In the genomic region with DNA sequence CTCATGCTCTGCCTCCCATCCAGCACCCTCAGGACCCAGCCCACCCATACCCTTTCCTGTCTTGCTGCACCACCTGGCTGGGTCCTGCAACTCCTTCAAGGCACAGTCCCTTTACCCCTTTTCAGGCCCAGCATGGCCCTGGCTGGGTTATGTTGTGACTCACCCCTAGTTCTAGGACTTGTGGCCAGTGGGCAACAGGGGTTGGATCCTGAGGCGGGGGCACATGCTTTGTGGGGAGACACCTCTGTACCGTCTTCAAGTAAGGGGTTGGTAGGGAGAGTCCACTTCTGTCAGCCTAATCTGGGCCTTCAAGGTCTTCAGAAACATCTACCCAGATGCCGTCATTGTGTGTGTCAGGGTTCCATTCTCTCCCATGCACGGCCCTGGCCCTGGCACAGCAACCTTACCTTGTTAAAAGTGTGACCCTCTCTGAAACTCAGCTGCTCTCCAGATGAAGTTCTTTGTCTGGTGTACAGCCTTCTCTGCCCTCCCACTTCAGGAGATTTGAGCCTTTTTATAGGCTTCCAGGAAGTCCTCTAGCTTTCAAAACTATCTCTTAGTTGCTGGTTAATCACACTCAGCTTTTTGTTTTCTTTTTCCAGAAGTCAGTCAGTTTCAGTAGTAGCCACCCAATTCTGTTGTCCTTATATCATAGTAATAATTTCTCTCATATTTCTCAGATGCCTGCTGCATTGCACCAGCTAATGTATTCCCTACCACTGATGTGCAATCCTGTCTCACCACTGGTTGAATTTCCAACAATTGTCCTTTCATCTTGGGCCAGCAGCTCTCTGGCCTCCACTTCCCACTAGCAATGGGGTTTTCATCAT, we compare ENCODE assay signal across 22 cellular contexts.
"Had no signal": no experiment of that assay in that cellular context is flagged by ENCODE, and none has a peak within 500 bp of the region (broad histone marks: within the 10 kb centered on the region; RNA-seq: fewer than 3 reads in every experiment).

No MANE protein-coding gene starts in this region.

- H3K4me3 ChIP-seq: breast epithelium, heart right ventricle, right atrium auricular region, testis, transverse colon had no signal

- H3K36me3 Mint-ChIP-seq: mesothelial cell of epicardium had no signal

- H3K27me3 Mint-ChIP-seq: activated T-cell treated with anti-CD3 and anti-CD28 coated beads, Interleukin-2, amount 50 U/mL, for 24 hours had no signal

- ATAC-seq: esophagus mucosa, heart right ventricle, T-helper 17 cell had no signal

- H3K4me1 Mint-ChIP-seq: endodermal cell, mesothelial cell of epicardium, naive B cell had no signal

- H3K27me3 ChIP-seq: breast epithelium, right atrium auricular region, testis, transverse colon had no signal

- H3K36me3 ChIP-seq: breast epithelium, heart right ventricle, right atrium auricular region, transverse colon had no signal

- H3K27ac ChIP-seq: breast epithelium, heart right ventricle, right atrium auricular region, testis, transverse colon had no signal

- H3K9me3 ChIP-seq: breast epithelium, heart right ventricle, right atrium auricular region, testis, transverse colon had no signal

- H3K9me3 Mint-ChIP-seq: activated T-cell treated with anti-CD3 and anti-CD28 coated beads, Interleukin-2, amount 50 U/mL, for 24 hours; dendritic cell treated with granulocyte-macrophage colony-stimulating factor and Interleukin-4, amounts not matched to agents 40 ng/mL and 50 ng/mL, for 4 days; endodermal cell; mesothelial cell of epicardium; naive B cell had no signal

- H3K4me1 ChIP-seq: breast epithelium, right atrium auricular region, testis, transverse colon had no signal

- H3K27ac Mint-ChIP-seq: activated T-cell treated with anti-CD3 and anti-CD28 coated beads, Interleukin-2, amount 50 U/mL, for 24 hours; dendritic cell treated with granulocyte-macrophage colony-stimulating factor and Interleukin-4, amounts not matched to agents 40 ng/mL and 50 ng/mL, for 4 days; endodermal cell; mesothelial cell of epicardium; T-helper 17 cell had no signal

- DNase-seq: activated CD4-positive, CD25-positive, alpha-beta regulatory T cell treated with anti-CD3 and anti-CD28 coated beads, Interleukin-2, amount 50 U/mL, for 72 hours; activated CD8-positive, alpha-beta memory T cell treated with anti-CD3 and anti-CD28 coated beads, Interleukin-2, amount 50 U/mL, for 48 hours; activated gamma-delta T cell treated with Interleukin-2 at 50 U/mL for 16 hours; activated naive CD4-positive, alpha-beta T cell treated with anti-CD3 and anti-CD28 coated beads, Interleukin-2, amount 50 U/mL, for 16 hours; activated T-cell treated with anti-CD3 and anti-CD28 coated beads, Interleukin-2, amount 50 U/mL, for 24 hours; central memory CD4-positive, alpha-beta T cell; foreskin melanocyte; heart right ventricle; naive B cell; stimulated activated CD4-positive, alpha-beta T cell treated with anti-CD3 and anti-CD28 coated beads, Interleukin-15, amount 100 ng/mL, for 24 hours; stimulated activated CD4-positive, alpha-beta T cell treated with anti-CD3 and anti-CD28 coated beads, Interleukin-2, amount 100 ng/mL, for 24 hours; stimulated activated naive CD4-positive, alpha-beta T cell; T-helper 17 cell; T1000; testis; transverse colon had no signal

- H3K4me3 Mint-ChIP-seq: activated T-cell treated with anti-CD3 and anti-CD28 coated beads, Interleukin-2, amount 50 U/mL, for 24 hours; dendritic cell treated with granulocyte-macrophage colony-stimulating factor and Interleukin-4, amounts not matched to agents 40 ng/mL and 50 ng/mL, for 4 days; endodermal cell; mesothelial cell of epicardium; T-helper 17 cell had no signal
